ENCODE assay signal across 25 cellular contexts in the genomic region with DNA sequence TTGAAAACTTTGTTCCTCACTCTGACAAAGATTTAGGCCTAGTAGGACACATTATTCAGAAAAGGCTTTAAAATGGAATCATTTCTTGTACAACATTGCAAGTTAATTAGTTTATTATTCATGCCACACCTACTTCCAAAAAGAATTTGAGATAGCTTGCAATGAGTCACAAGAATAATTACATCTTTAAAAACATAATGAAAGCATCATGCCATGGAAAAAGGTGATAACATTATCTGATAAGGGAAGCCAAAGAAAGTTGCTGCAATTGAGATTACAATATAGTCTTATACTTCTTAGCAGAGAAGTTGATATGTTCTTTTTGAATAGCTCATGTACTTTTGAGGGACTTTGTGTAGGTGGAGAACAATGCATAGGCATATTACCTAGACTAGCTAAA.
"Had no signal": no experiment of that assay in that cellular context is flagged by ENCODE, and none has a peak within 500 bp of the region (broad histone marks: within the 10 kb centered on the region; RNA-seq: fewer than 3 reads in every experiment).

No MANE protein-coding gene starts in this region.

- H3K27ac ChIP-seq: brain microvascular endothelial cell, SJSA1 had no signal

- H3K27ac Mint-ChIP-seq: activated CD4-positive, alpha-beta T cell treated with anti-CD3 and anti-CD28 coated beads for 36 hours; activated CD4-positive, alpha-beta T cell treated with anti-CD3 and anti-CD28 coated beads, Interleukin-2, amount 10 ng/mL, durations not matched to agents 7 days and 5 days; activated CD8-positive, alpha-beta T cell treated with anti-CD3 and anti-CD28 coated beads, Interleukin-2, amount 10 ng/mL, durations not matched to agents 7 days and 5 days; activated naive CD4-positive, alpha-beta T cell treated with anti-CD3 and anti-CD28 coated beads, Interleukin-2, amount 50 U/mL, for 72 hours; activated T-cell treated with anti-CD3 and anti-CD28 coated beads, Interleukin-2, amount 50 U/mL, for 24 hours; activated T-helper 2 cell treated with anti-CD3 and anti-CD28 coated beads, Interferon-gamma antibody, Interleukin-2, Interleukin-4, amounts not matched to agents 10 μg/mL and 5 μg/mL and 100 μg/mL, durations not matched to agents 14 hours and 24 hours and 36 hours; T-helper 1 cell treated with Interleukin-12 subunit alpha and Interleukin-12 subunit beta and Interleukin-4 antibody, amounts not matched to agents 30 μg/mL and 1 μg/mL, for 36 hours; T-helper 2 cell treated with Interferon-gamma antibody and Interleukin-4, amounts not matched to agents 5 μg/mL and 100 μg/mL, for 36 hours had no signal

- H3K4me3 ChIP-seq: adrenal gland, SJSA1 had no signal

- ATAC-seq: activated CD4-positive, alpha-beta T cell treated with anti-CD3 and anti-CD28 coated beads for 36 hours; activated CD8-positive, alpha-beta T cell treated with anti-CD3 and anti-CD28 coated beads, Interleukin-2, amount 10 ng/mL, durations not matched to agents 7 days and 5 days; activated naive CD4-positive, alpha-beta T cell treated with anti-CD3 and anti-CD28 coated beads, Interleukin-2, amount 50 U/mL, for 72 hours; Panc1 had no signal

- H3K36me3 Mint-ChIP-seq: activated naive CD4-positive, alpha-beta T cell treated with anti-CD3 and anti-CD28 coated beads, Interleukin-2, amount 50 U/mL, for 72 hours had no signal

- H3K27me3 Mint-ChIP-seq: activated CD4-positive, alpha-beta T cell treated with anti-CD3 and anti-CD28 coated beads for 36 hours; activated T-cell treated with anti-CD3 and anti-CD28 coated beads, Interleukin-2, amount 50 U/mL, for 24 hours had no signal

- H3K4me3 Mint-ChIP-seq: activated CD4-positive, alpha-beta T cell treated with anti-CD3 and anti-CD28 coated beads for 36 hours; activated CD4-positive, alpha-beta T cell treated with anti-CD3 and anti-CD28 coated beads, Interleukin-2, amount 10 ng/mL, durations not matched to agents 7 days and 5 days; activated CD8-positive, alpha-beta T cell treated with anti-CD3 and anti-CD28 coated beads, Interleukin-2, amount 10 ng/mL, durations not matched to agents 7 days and 5 days; activated T-cell treated with anti-CD3 and anti-CD28 coated beads, Interleukin-2, amount 50 U/mL, for 24 hours; T-helper 1 cell treated with Interleukin-12 subunit alpha and Interleukin-12 subunit beta and Interleukin-4 antibody, amounts not matched to agents 30 μg/mL and 1 μg/mL, for 36 hours; T-helper 2 cell treated with Interferon-gamma antibody and Interleukin-4, amounts not matched to agents 5 μg/mL and 100 μg/mL, for 36 hours had no signal

- DNase-seq: activated CD4-positive, alpha-beta T cell treated with anti-CD3 and anti-CD28 coated beads for 36 hours; activated CD4-positive, alpha-beta T cell treated with anti-CD3 and anti-CD28 coated beads, Interleukin-2, amount 10 ng/mL, durations not matched to agents 7 days and 5 days; activated CD4-positive, alpha-beta T cell treated with anti-CD3 and anti-CD28 coated beads, Interleukin-2, amount 50 U/mL, for 48 hours; activated CD8-positive, alpha-beta T cell treated with anti-CD3 and anti-CD28 coated beads, Interleukin-2, amount 10 ng/mL, durations not matched to agents 7 days and 5 days; activated gamma-delta T cell; activated naive CD4-positive, alpha-beta T cell treated with Interleukin-2 at 50 U/mL for 16 hours; activated T-cell treated with anti-CD3 and anti-CD28 coated beads, Interleukin-2, amount 50 U/mL, for 24 hours; adrenal gland; anterior cingulate cortex; brain microvascular endothelial cell; central memory CD4-positive, alpha-beta T cell; NCI-H1105; NCI-H1417 treated with DMSO at 0.1 percent for 48 hours; NCI-H187 treated with DMSO at 0.1 percent for 48 hours; NCI-H2081; NCI-H345; NCI-H524 treated with DMSO at 0.1 percent for 48 hours; SHP77 treated with DMSO at 0.1 percent for 48 hours; SK-N-SH had no signal

- H3K9me3 Mint-ChIP-seq: activated CD4-positive, alpha-beta T cell treated with anti-CD3 and anti-CD28 coated beads, Interleukin-2, amount 10 ng/mL, durations not matched to agents 7 days and 5 days; activated T-helper 2 cell treated with anti-CD3 and anti-CD28 coated beads, Interferon-gamma antibody, Interleukin-2, Interleukin-4, amounts not matched to agents 10 μg/mL and 5 μg/mL and 100 μg/mL, durations not matched to agents 14 hours and 24 hours and 36 hours; T-helper 1 cell treated with Interleukin-12 subunit alpha and Interleukin-12 subunit beta and Interleukin-4 antibody, amounts not matched to agents 30 μg/mL and 1 μg/mL, for 36 hours; T-helper 2 cell treated with Interferon-gamma antibody and Interleukin-4, amounts not matched to agents 5 μg/mL and 100 μg/mL, for 36 hours had no signal

- H3K4me1 Mint-ChIP-seq: activated CD4-positive, alpha-beta T cell treated with anti-CD3 and anti-CD28 coated beads for 36 hours; activated CD4-positive, alpha-beta T cell treated with anti-CD3 and anti-CD28 coated beads, Interleukin-2, amount 10 ng/mL, durations not matched to agents 7 days and 5 days had no signal
